Comparison of ENCODE assay signal across 8 cellular contexts in the genomic region with DNA sequence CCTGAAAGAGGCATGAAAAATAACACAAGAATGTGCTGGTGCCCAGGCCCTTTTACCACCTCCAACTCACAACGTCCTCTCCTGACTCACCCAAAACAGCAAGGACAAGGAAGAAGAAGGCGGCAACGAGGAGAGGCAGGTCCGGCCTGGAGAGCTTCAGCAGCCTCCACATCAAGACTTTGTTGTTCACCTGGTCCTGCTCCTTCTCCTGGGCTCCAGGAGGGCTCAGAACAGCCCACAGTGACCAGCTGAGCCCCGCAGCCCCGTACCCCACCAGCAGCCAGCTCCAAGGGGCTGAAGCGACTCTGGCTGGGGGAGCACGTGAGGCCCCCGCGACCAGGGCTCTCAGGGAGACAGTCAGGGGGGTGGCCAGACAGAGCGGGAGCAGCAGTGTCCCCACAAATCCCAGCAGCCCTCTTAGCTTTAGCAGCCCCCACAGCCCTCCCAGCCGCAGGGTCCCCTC. TPM values are rescaled to one million over a fixed set of nuclear protein-coding genes. Genes with fewer than 3 reads are reported as not detected.
A peak's percentile ranks its signal among the peaks of the same experiment; 100 is the strongest.
DNase-seq lines count a peak whose midpoint lies in the region; ATAC-seq and TF ChIP-seq lines count a peak whose summit lies in the region.

No MANE protein-coding gene starts in this region.

- H3K4me3 Mint-ChIP-seq in progenitor cell of endocrine pancreas (ENCODE audit: low read depth): peak overlapping the region; percentile 84

- H3K9me3 ChIP-seq in esophagus (ENCODE audit: control insufficient read depth in 2 of 2, insufficient read depth in 1 of 2, low read depth in 1 of 2, low read length in 1 of 2): no peaks in the 10 kb centered on the region

- no peak overlapping the region for H3K27ac Mint-ChIP-seq in progenitor cell of endocrine pancreas

- peaks cover 0 to 20% of the 10 kb centered on the region in 2 donors for H3K36me3 ChIP-seq in esophagus (ENCODE audit: control insufficient read depth in 2 of 2, insufficient read depth in 2 of 2, low read length in 1 of 2)

- peak overlapping the region; percentile 96 to 99 for H3K27ac ChIP-seq in esophagus (ENCODE audit: low read depth in 2 of 2, low read length in 1 of 2)

- H3K4me1 Mint-ChIP-seq in progenitor cell of endocrine pancreas (ENCODE audit: low read depth): peaks cover 10% of the 10 kb centered on the region

- peaks cover 69% of the 10 kb centered on the region for H3K27me3 Mint-ChIP-seq in progenitor cell of endocrine pancreas

- WGBS in esophagus, 2 donors: 12 to 15% methylated on average over 12 of the region's 12 CpGs

- TF ChIP-seq CTCF in progenitor cell of endocrine pancreas (IDR thresholded peaks at IDR 0.05; ENCODE audit: unreplicated experiment): no peak

- ATAC-seq in GM21825 (IDR thresholded peaks at IDR 0.05; ENCODE audit: unreplicated experiment) (peak; percentile 4), HG02798 (IDR thresholded peaks at IDR 0.05; ENCODE audit: poor library complexity, unreplicated experiment) (no peak)

- no peaks in the 10 kb centered on the region for H3K9me3 Mint-ChIP-seq in progenitor cell of endocrine pancreas (ENCODE audit: low read depth)

- H3K27me3 ChIP-seq in esophagus (ENCODE audit: control insufficient read depth in 1 of 2, insufficient read depth in 2 of 2, low read length in 2 of 2): no peaks in the 10 kb centered on the region

- H3K4me1 ChIP-seq in esophagus (ENCODE audit: control insufficient read depth in 2 of 2, insufficient read depth in 2 of 2, low read length in 1 of 2): peaks cover 2 to 12% of the 10 kb centered on the region in 2 donors

- no peaks in the 10 kb centered on the region for H3K36me3 Mint-ChIP-seq in progenitor cell of endocrine pancreas (ENCODE audit: insufficient read depth)

- peak; percentile 84 for DNase-seq in RKO (ENCODE audit: low spot score)
- no peak for DNase-seq in progenitor cell of endocrine pancreas (ENCODE audit: low spot score, unreplicated experiment)
- no peak for DNase-seq in AG08396 (ENCODE audit: low spot score)
- DNase-seq in inferior parietal cortex (ENCODE audit: extremely low spot score): no peak
- DNase-seq in NCI-H1417 treated with DMSO at 0.1 percent for 48 hours (lab: John Stamatoyannopoulos, UW): no peak

- H3K4me3 ChIP-seq in esophagus (ENCODE audit: low read depth in 1 of 2, low read length in 2 of 2): peak overlapping the region; percentile 79 to 81

RNA-seq across cellular contexts. Expression of a gene that starts 0.9 kb away (rescaled TPM):
- 10 to 100 TPM; 19.3 to 40.5 TPM for polyA plus RNA-seq in esophagus
- 2.0 and 5.1 TPM in 2 replicates for total RNA-seq in progenitor cell of endocrine pancreas

RNA-seq across cellular contexts. Expression of a gene that starts 6.2 kb away (rescaled TPM):
- 10 to 100 TPM; 63.1 to 66.9 TPM for polyA plus RNA-seq in esophagus
- 0.29 TPM in 1 of 2 replicates, not detected in the other for total RNA-seq in progenitor cell of endocrine pancreas

RNA-seq across cellular contexts. Expression of a gene that starts 15.8 kb away (rescaled TPM):
- 10 to 100 TPM; 29.3 to 34.2 TPM for polyA plus RNA-seq in esophagus
- total RNA-seq in progenitor cell of endocrine pancreas: 0.50 and 1.1 TPM in 2 replicates

RNA-seq across cellular contexts. Expression of a gene that starts 16.3 kb away (rescaled TPM):
- 10 to 100 TPM; 14.5 to 25.5 TPM for polyA plus RNA-seq in esophagus
- not detected in 2 replicates for total RNA-seq in progenitor cell of endocrine pancreas

RNA-seq across cellular contexts. Expression of a gene that starts 20.9 kb away (rescaled TPM):
- polyA plus RNA-seq in esophagus: 1 to 10 TPM in 1 of 2 donors, under 1 TPM in 1; 0.75 to 1.9 TPM
- total RNA-seq in progenitor cell of endocrine pancreas: not detected in 2 replicates
